ENCODE assay signal across 10 cellular contexts in the genomic region with DNA sequence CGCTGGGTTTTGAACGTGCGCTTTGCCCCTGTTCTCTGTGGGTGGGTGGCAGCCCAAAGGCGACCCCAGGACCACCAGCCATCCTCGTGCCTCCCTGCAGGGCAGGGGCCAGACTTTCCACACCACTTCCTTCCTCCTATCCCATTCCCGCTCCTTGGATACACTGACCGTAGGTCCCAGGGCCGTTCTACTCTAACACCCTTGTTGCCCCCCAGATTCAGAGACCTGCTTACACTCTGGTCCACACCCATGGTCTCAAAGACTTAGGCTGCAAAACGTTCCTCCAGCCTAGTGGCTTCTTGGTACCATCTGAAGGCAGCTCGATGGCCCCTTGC. TPM values are rescaled to one million over a fixed set of nuclear protein-coding genes. Genes with fewer than 3 reads are reported as not detected.
DNase-seq lines count a peak whose midpoint lies in the region; ATAC-seq and TF ChIP-seq lines count a peak whose summit lies in the region.
"Had no signal": no experiment of that assay in that cellular context is flagged by ENCODE, and none has a peak within 500 bp of the region (broad histone marks: within the 10 kb centered on the region; RNA-seq: fewer than 3 reads in every experiment).

No MANE protein-coding gene starts in this region.

- no peak overlapping the region for H3K27ac ChIP-seq in spleen

- peaks cover 0 to 12% (median 3%) of the 10 kb centered on the region in 6 donors for H3K4me1 ChIP-seq in spleen

- 32 to 50% (median 41%) methylated on average over 7 to 10 of the region's 10 CpGs for WGBS in spleen, 5 donors

- TF ChIP-seq POLR2A in spleen (IDR thresholded peaks at IDR 0.05): no peak

- peaks cover 4% of the 10 kb centered on the region for H3K4me1 Mint-ChIP-seq in activated CD4-positive, alpha-beta T cell treated with anti-CD3 and anti-CD28 coated beads for 36 hours
- peaks cover 2% of the 10 kb centered on the region for H3K4me1 Mint-ChIP-seq in activated T-helper 2 cell treated with anti-CD3 and anti-CD28 coated beads, Interferon-gamma antibody, Interleukin-2, Interleukin-4, amounts not matched to agents 10 μg/mL and 5 μg/mL and 100 μg/mL, durations not matched to agents 14 hours and 24 hours and 36 hours (ENCODE audit: low read depth)

- H3K9me3 ChIP-seq in iPS-18c (ENCODE audit: control insufficient read depth, insufficient read depth, low read length) (no peaks in the 10 kb centered on the region), spleen (no peaks in the 10 kb centered on the region)

- CTCF ChIA-PET in activated CD4-positive, alpha-beta T cell treated with anti-CD3 and anti-CD28 coated beads for 36 hours (lab: Charles Lee): interaction anchor here (0.6 kb wide), 1 partner anchor 431 kb away, joined by 3 read pairs; no protein-coding TSS in a partner anchor

- POLR2A ChIA-PET in activated CD4-positive, alpha-beta T cell treated with anti-CD3 and anti-CD28 coated beads for 36 hours (lab: Charles Lee): no interaction called here

- intact Hi-C loops in activated CD4-positive, alpha-beta T cell treated with anti-CD3 and anti-CD28 coated beads for 36 hours (cut with DNase I, micrococcal nuclease): no loop called here
- intact Hi-C loops in activated T-helper 2 cell treated with anti-CD3 and anti-CD28 coated beads, Interferon-gamma antibody, Interleukin-2, Interleukin-4, amounts not matched to agents 10 μg/mL and 5 μg/mL and 100 μg/mL, durations not matched to agents 14 hours and 24 hours and 36 hours (cut with micrococcal nuclease): no loop called here
- intact Hi-C loops in spleen (cut with DNase I; ENCODE audit: low total_unique reads): no loop called here

- H3K4me3 Mint-ChIP-seq in activated CD4-positive, alpha-beta T cell treated with anti-CD3 and anti-CD28 coated beads for 36 hours: peak overlapping the region; percentile 48
- peak overlapping the region; percentile 31 for H3K4me3 Mint-ChIP-seq in activated T-helper 2 cell treated with anti-CD3 and anti-CD28 coated beads, Interferon-gamma antibody, Interleukin-2, Interleukin-4, amounts not matched to agents 10 μg/mL and 5 μg/mL and 100 μg/mL, durations not matched to agents 14 hours and 24 hours and 36 hours (ENCODE audit: low read depth)

- no peaks in the 10 kb centered on the region for H3K36me3 Mint-ChIP-seq in activated CD4-positive, alpha-beta T cell treated with anti-CD3 and anti-CD28 coated beads for 36 hours (ENCODE audit: low read depth)
- no peaks in the 10 kb centered on the region for H3K36me3 Mint-ChIP-seq in activated T-helper 2 cell treated with anti-CD3 and anti-CD28 coated beads, Interferon-gamma antibody, Interleukin-2, Interleukin-4, amounts not matched to agents 10 μg/mL and 5 μg/mL and 100 μg/mL, durations not matched to agents 14 hours and 24 hours and 36 hours (ENCODE audit: low read depth)

- TF ChIP-seq CTCF in spleen (IDR thresholded peaks at IDR 0.05 in 8 of 11, conservative IDR thresholded peaks at IDR 0.05 in 3 of 11): no peak

- peaks cover 0 to 83% (median 29%) of the 10 kb centered on the region in 7 donors for H3K27me3 ChIP-seq in spleen (replicated peaks in 1 of 7)

- H3K4me3 ChIP-seq in iPS-18c (ENCODE audit: insufficient read depth, low read depth, low read length) (peak overlapping the region; percentile 47), spleen (peak overlapping the region in 5 of 8 donors; percentile 15 to 60 (median 16))

- H3K27me3 Mint-ChIP-seq in activated CD4-positive, alpha-beta T cell treated with anti-CD3 and anti-CD28 coated beads for 36 hours: peaks cover 57% of the 10 kb centered on the region
- peaks cover 69% of the 10 kb centered on the region for H3K27me3 Mint-ChIP-seq in activated T-helper 2 cell treated with anti-CD3 and anti-CD28 coated beads, Interferon-gamma antibody, Interleukin-2, Interleukin-4, amounts not matched to agents 10 μg/mL and 5 μg/mL and 100 μg/mL, durations not matched to agents 14 hours and 24 hours and 36 hours (ENCODE audit: low read depth)

- no peaks in the 10 kb centered on the region for H3K36me3 ChIP-seq in spleen

- no peak for ATAC-seq in activated CD4-positive, alpha-beta T cell treated with anti-CD3 and anti-CD28 coated beads for 36 hours
- ATAC-seq in GM19351 (IDR thresholded peaks at IDR 0.05; ENCODE audit: unreplicated experiment) (no peak), GM21447 (IDR thresholded peaks at IDR 0.05; ENCODE audit: unreplicated experiment) (no peak)

- no peak for DNase-seq in activated CD4-positive, alpha-beta T cell treated with anti-CD3 and anti-CD28 coated beads for 36 hours
- no peak for DNase-seq in activated CD4-positive, alpha-beta T cell treated with anti-CD3 and anti-CD28 coated beads for 4 hours
- no peak for DNase-seq in activated T-helper 2 cell treated with anti-CD3 and anti-CD28 coated beads, Interferon-gamma antibody, Interleukin-2, Interleukin-4, amounts not matched to agents 10 μg/mL and 5 μg/mL and 100 μg/mL, durations not matched to agents 14 hours and 24 hours and 36 hours (ENCODE audit: low spot score)
- DNase-seq in spleen: no peak
- no peak for DNase-seq in middle frontal gyrus (ENCODE audit: extremely low spot score, low spot score)
- DNase-seq: EL had no signal

- H3K9me3 Mint-ChIP-seq in activated CD4-positive, alpha-beta T cell treated with anti-CD3 and anti-CD28 coated beads for 36 hours (ENCODE audit: low read depth): no peaks in the 10 kb centered on the region
- H3K9me3 Mint-ChIP-seq in activated T-helper 2 cell treated with anti-CD3 and anti-CD28 coated beads, Interferon-gamma antibody, Interleukin-2, Interleukin-4, amounts not matched to agents 10 μg/mL and 5 μg/mL and 100 μg/mL, durations not matched to agents 14 hours and 24 hours and 36 hours: no peaks in the 10 kb centered on the region

- H3K27ac Mint-ChIP-seq in activated CD4-positive, alpha-beta T cell treated with anti-CD3 and anti-CD28 coated beads for 36 hours: peak overlapping the region; percentile 63
- no peak overlapping the region for H3K27ac Mint-ChIP-seq in activated T-helper 2 cell treated with anti-CD3 and anti-CD28 coated beads, Interferon-gamma antibody, Interleukin-2, Interleukin-4, amounts not matched to agents 10 μg/mL and 5 μg/mL and 100 μg/mL, durations not matched to agents 14 hours and 24 hours and 36 hours

RNA-seq across cellular contexts. Expression of a gene that starts 0.3 kb away (rescaled TPM):
- under 1 TPM; 0.30 TPM for total RNA-seq in activated CD4-positive, alpha-beta T cell treated with anti-CD3 and anti-CD28 coated beads for 36 hours
- total RNA-seq in activated T-helper 2 cell treated with anti-CD3 and anti-CD28 coated beads, Interferon-gamma antibody, Interleukin-2, Interleukin-4, amounts not matched to agents 10 μg/mL and 5 μg/mL and 100 μg/mL, durations not matched to agents 14 hours and 24 hours and 36 hours: not detected in 2 replicates
- not detected for total RNA-seq in spleen
- under 1 TPM in 1 of 3 donors, not detected in 2; 0.02 TPM for polyA plus RNA-seq in spleen
- total RNA-seq: A172 had no signal
